Comparison of ENCODE assay signal across 9 cellular contexts in the genomic region with DNA sequence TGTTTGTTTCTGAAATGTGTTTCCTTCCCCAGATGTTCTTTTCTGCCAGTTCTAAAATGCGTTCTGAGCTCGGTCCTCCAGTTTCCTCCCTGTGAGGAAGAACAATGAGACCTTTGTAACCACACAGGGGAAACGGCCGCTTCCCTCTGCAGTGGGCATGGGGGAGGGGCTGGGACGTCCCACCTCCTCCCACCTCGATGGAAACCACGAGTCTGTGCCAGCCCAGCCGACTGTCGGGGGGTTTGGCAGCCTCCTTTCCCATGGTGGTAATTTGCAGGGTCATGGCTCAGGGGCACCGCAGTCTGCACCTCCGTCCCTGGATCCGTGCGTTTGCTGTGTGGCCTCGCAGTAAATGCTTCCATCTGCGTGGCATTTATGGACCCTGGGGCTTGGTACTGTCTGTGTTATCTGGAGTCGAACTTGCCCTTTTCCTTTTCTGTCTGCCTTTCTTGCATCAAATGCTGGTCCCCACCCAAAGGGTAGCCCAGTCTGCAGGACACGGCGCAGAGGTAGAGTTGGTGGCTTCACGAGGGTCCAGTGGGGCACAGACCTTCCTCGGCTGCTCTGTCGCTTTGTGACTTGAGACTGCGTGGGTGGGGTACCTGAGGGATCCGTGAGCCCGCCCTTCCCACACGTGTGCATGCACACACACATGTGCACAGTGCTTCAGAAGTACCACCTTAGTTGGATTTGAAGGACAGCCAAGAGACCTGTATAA. TPM values are rescaled to one million over a fixed set of nuclear protein-coding genes. Genes with fewer than 3 reads are reported as not detected.
A peak's percentile ranks its signal among the peaks of the same experiment; 100 is the strongest.
DNase-seq lines count a peak whose midpoint lies in the region; ATAC-seq and TF ChIP-seq lines count a peak whose summit lies in the region.
"Had no signal": no experiment of that assay in that cellular context is flagged by ENCODE, and none has a peak within 500 bp of the region (broad histone marks: within the 10 kb centered on the region; RNA-seq: fewer than 3 reads in every experiment).

No MANE protein-coding gene starts in this region.

- peak overlapping the region; percentile 46; the same call in 1 of the 2 replicates for H3K4me2 ChIP-seq in SK-N-SH

- peak; percentile 18; the same call in 1 of the 2 replicates for TF ChIP-seq RAD21 in SK-N-SH (IDR thresholded peaks at IDR 0.05; ENCODE audit: low read length)

- peak in 1 of 2 experiments; percentile 49; a peak in 2 of 4 replicates for TF ChIP-seq EP300 in SK-N-SH (IDR thresholded peaks at IDR 0.05; ENCODE audit: borderline replicate concordance in 1 of 2, low read depth in 1 of 2, low read length in 1 of 2)

- intact Hi-C loops in Right ventricle myocardium superior (cut with DNase I): no loop called here

- 58% methylated on average over 22 of the region's 25 CpGs for WGBS in SK-N-SH (ENCODE audit: low lambda C conversion rate)

- POLR2A ChIA-PET in SK-N-SH (lab: Yijun Ruan, JAX): interaction anchor here (1.2 to 1.3 kb wide), 2 partner anchors 14 to 46 kb away, joined by 4 to 5 read pairs; no protein-coding TSS in a partner anchor

- CTCF ChIA-PET in SK-N-SH (lab: Yijun Ruan, JAX): interaction anchor here (0.6 to 2.1 kb wide), 7 partner anchors 14 to 118 kb away, joined by 3 to 8 read pairs (median 4); no protein-coding TSS in a partner anchor

- no peaks in the 10 kb centered on the region for H3K36me3 Mint-ChIP-seq in T-helper 17 cell (ENCODE audit: low read depth)

- H3K9ac ChIP-seq in SK-N-SH: no peak overlapping the region
- H3K9ac ChIP-seq in rectal smooth muscle tissue (ENCODE audit: low read length): no peak overlapping the region

- peaks cover 39% of the 10 kb centered on the region for H3K79me2 ChIP-seq in SK-N-SH (ENCODE audit: insufficient read depth)

- no peak overlapping the region for H3K4me3 Mint-ChIP-seq in T-helper 17 cell

- 0 out of 2 replicates have a peak, but pooled peaks cover 4% of the 10 kb centered on the region for H4K20me1 ChIP-seq in SK-N-SH (ENCODE audit: insufficient read depth)

- no peaks in the 10 kb centered on the region for H3K36me3 ChIP-seq in SK-N-SH (replicated peaks in 1 of 2; ENCODE audit: control insufficient read depth in 1 of 2, insufficient read depth in 2 of 2, low read length in 1 of 2)
- peaks cover 4% of the 10 kb centered on the region for H3K36me3 ChIP-seq in rectal smooth muscle tissue (ENCODE audit: control insufficient read depth, insufficient read depth, low read length)
- no peaks in the 10 kb centered on the region for H3K36me3 ChIP-seq in effector memory CD4-positive, alpha-beta T cell (ENCODE audit: control insufficient read depth, insufficient read depth, low read length)

- H3K4me1 ChIP-seq in SK-N-SH (ENCODE audit: control insufficient read depth in 1 of 2, insufficient read depth in 2 of 2, low read depth in 1 of 2, low read length in 1 of 2): peaks cover 10 to 80% of the 10 kb centered on the region in 2 experiments; a peak in 3 of 4 replicates
- H3K4me1 ChIP-seq in rectal smooth muscle tissue (ENCODE audit: control insufficient read depth, insufficient read depth, low read length): peaks cover 34% of the 10 kb centered on the region
- H3K4me1 ChIP-seq in effector memory CD4-positive, alpha-beta T cell (ENCODE audit: control insufficient read depth, insufficient read depth, low read length, poor library complexity, severe bottlenecking): peaks cover 15% of the 10 kb centered on the region

- no peak overlapping the region for H2AFZ ChIP-seq in SK-N-SH (ENCODE audit: low read depth)

- H3K9me2 ChIP-seq in SK-N-SH: no peaks in the 10 kb centered on the region

- peak overlapping the region; percentile 31 to 90; a peak in 3 of 4 replicates for H3K27ac ChIP-seq in SK-N-SH (ENCODE audit: low read depth in 2 of 2, low read length in 1 of 2)
- H3K27ac ChIP-seq in rectal smooth muscle tissue (ENCODE audit: low read depth, low read length): no peak overlapping the region
- no peak overlapping the region for H3K27ac ChIP-seq in effector memory CD4-positive, alpha-beta T cell (ENCODE audit: insufficient read depth, low read length, poor library complexity, severe bottlenecking)

- H3K27ac Mint-ChIP-seq in T-helper 17 cell: no peak overlapping the region

- TF ChIP-seq CTCF in SK-N-SH (IDR thresholded peaks at IDR 0.05): no peak

- no peaks in the 10 kb centered on the region for H3K27me3 ChIP-seq in SK-N-SH (ENCODE audit: insufficient read depth)
- no peaks in the 10 kb centered on the region for H3K27me3 ChIP-seq in rectal smooth muscle tissue (ENCODE audit: control insufficient read depth, insufficient read depth, low read length)
- no peaks in the 10 kb centered on the region for H3K27me3 ChIP-seq in effector memory CD4-positive, alpha-beta T cell (replicated peaks; ENCODE audit: control insufficient read depth, insufficient read depth, low read length, poor library complexity, severe bottlenecking)

- ATAC-seq in Right ventricle myocardium superior (ENCODE audit: poor library complexity) (no peak), T-helper 17 cell (no peak), HG02852 (IDR thresholded peaks at IDR 0.05; ENCODE audit: unreplicated experiment) (no peak)

- H3F3A ChIP-seq in SK-N-SH (replicated peaks; ENCODE audit: insufficient read depth): no peaks in the 10 kb centered on the region

- H3K4me3 ChIP-seq in SK-N-SH (ENCODE audit: low read depth in 2 of 2, low read length in 1 of 2) (no peak overlapping the region; a peak in 1 of 4 replicates), rectal smooth muscle tissue (ENCODE audit: low read length) (peak overlapping the region; percentile 14)
- H3K4me3 ChIP-seq in effector memory CD4-positive, alpha-beta T cell (ENCODE audit: insufficient read depth, low read depth, low read length, poor library complexity, severe bottlenecking): no peak overlapping the region
- H3K4me3 ChIP-seq: lung had no signal

- H3K9me3 ChIP-seq in SK-N-SH (no peaks in the 10 kb centered on the region), T-helper 17 cell (ENCODE audit: control insufficient read depth, low read length, poor library complexity, severe bottlenecking) (no peaks in the 10 kb centered on the region)
- H3K9me3 ChIP-seq in effector memory CD4-positive, alpha-beta T cell (ENCODE audit: control insufficient read depth, low read length): no peaks in the 10 kb centered on the region

- peak; percentile 89 for DNase-seq in HT-29 (ENCODE audit: low spot score)
- peak; percentile 87 for DNase-seq in SK-N-SH
- peak; percentile 72 for DNase-seq in Right ventricle myocardium superior
- DNase-seq in T-helper 17 cell: no peak
- DNase-seq in DMS153 (lab: John Stamatoyannopoulos, UW): no peak
- DNase-seq in effector memory CD4-positive, alpha-beta T cell: no peak

- H3K27me3 Mint-ChIP-seq in T-helper 17 cell: peaks cover 4% of the 10 kb centered on the region

- peaks cover 25% of the 10 kb centered on the region for H3K4me1 Mint-ChIP-seq in T-helper 17 cell

TF ChIP-seq in SK-N-SH, 30 proteins besides CTCF, POLR2A, EP300 and RAD21 (continues in another document):
- TF ChIP-seq RCOR1 (IDR thresholded peaks at IDR 0.05; ENCODE audit: low read length) (0 out of 2 replicates have a peak, but pooled peaks have one; percentile 34), POLR2AphosphoS5 (IDR thresholded peaks at IDR 0.05; ENCODE audit: low read depth, low read length) (no peak), CHD2 (IDR thresholded peaks at IDR 0.05; ENCODE audit: low read length, partially characterized antibody) (peak; percentile 47), SMC3 (IDR thresholded peaks at IDR 0.05; ENCODE audit: low read depth, low read length) (0 out of 2 replicates have a peak, but pooled peaks have one; percentile 6), GATA2 (CRISPR knock-in tag; IDR thresholded peaks at IDR 0.05) (peak; percentile 67), TEAD4 (IDR thresholded peaks at IDR 0.05; ENCODE audit: borderline replicate concordance, insufficient read depth) (no peak)
- TF ChIP-seq, protein P1, sequence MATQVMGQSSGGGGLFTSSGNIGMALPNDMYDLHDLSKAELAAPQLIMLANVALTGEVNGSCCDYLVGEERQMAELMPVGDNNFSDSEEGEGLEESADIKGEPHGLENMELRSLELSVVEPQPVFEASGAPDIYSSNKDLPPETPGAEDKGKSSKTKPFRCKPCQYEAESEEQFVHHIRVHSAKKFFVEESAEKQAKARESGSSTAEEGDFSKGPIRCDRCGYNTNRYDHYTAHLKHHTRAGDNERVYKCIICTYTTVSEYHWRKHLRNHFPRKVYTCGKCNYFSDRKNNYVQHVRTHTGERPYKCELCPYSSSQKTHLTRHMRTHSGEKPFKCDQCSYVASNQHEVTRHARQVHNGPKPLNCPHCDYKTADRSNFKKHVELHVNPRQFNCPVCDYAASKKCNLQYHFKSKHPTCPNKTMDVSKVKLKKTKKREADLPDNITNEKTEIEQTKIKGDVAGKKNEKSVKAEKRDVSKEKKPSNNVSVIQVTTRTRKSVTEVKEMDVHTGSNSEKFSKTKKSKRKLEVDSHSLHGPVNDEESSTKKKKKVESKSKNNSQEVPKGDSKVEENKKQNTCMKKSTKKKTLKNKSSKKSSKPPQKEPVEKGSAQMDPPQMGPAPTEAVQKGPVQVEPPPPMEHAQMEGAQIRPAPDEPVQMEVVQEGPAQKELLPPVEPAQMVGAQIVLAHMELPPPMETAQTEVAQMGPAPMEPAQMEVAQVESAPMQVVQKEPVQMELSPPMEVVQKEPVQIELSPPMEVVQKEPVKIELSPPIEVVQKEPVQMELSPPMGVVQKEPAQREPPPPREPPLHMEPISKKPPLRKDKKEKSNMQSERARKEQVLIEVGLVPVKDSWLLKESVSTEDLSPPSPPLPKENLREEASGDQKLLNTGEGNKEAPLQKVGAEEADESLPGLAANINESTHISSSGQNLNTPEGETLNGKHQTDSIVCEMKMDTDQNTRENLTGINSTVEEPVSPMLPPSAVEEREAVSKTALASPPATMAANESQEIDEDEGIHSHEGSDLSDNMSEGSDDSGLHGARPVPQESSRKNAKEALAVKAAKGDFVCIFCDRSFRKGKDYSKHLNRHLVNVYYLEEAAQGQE (IDR thresholded peaks at IDR 0.05; ENCODE audit: low read depth, low read length): no peak
- TF ChIP-seq, protein P2, sequence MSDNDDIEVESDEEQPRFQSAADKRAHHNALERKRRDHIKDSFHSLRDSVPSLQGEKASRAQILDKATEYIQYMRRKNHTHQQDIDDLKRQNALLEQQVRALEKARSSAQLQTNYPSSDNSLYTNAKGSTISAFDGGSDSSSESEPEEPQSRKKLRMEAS (IDR thresholded peaks at IDR 0.05; ENCODE audit: low read depth): 0 out of 2 replicates have a peak, but pooled peaks have one; percentile 2

RNA-seq across cellular contexts. Expression of a gene that starts 16.1 kb away (rescaled TPM):
- total RNA-seq in HT-29 (2014; rRNA removed; shearing (Covaris generic)): 165 and 199 TPM in 2 replicates
- 10.2 and 15.0 TPM in 2 replicates for polyA plus RNA-seq in SK-N-SH (2012; rRNA removed)
- polyA plus RNA-seq in SK-N-SH (2012; cell fraction: cytosol; rRNA removed): 6.1 and 10.0 TPM in 2 replicates
- polyA plus RNA-seq in SK-N-SH (2012; cell fraction: nucleus; rRNA removed): 18.6 and 21.7 TPM in 2 replicates
- 49.8 TPM for total RNA-seq in Right ventricle myocardium superior
- 1 to 10 TPM in 1 of 2 donors, under 1 TPM in 1; 0.73 to 3.0 TPM for total RNA-seq in T-helper 17 cell

RNA-seq across cellular contexts. Expression of a gene that starts 56.8 kb away (rescaled TPM):
- 38.8 and 42.3 TPM in 2 replicates for total RNA-seq in HT-29 (2014; rRNA removed; shearing (Covaris generic))
- polyA plus RNA-seq in SK-N-SH (2012; rRNA removed): 50.9 and 52.1 TPM in 2 replicates
- 29.9 and 37.6 TPM in 2 replicates for polyA plus RNA-seq in SK-N-SH (2012; cell fraction: cytosol; rRNA removed)
- polyA plus RNA-seq in SK-N-SH (2012; cell fraction: nucleus; rRNA removed): 37.7 and 41.7 TPM in 2 replicates
- total RNA-seq in Right ventricle myocardium superior (21.8 TPM), T-helper 17 cell (10 to 100 TPM; 10.5 to 11.6 TPM)

Comparison
In these comparisons a context has a peak if more than half of its experiments do, and no peak if none do; other contexts are left out.
1. DNase-seq: peak in HT-29 (single experiment), SK-N-SH (single experiment) and Right ventricle myocardium superior (single experiment); none in T-helper 17 cell (0 of 3), DMS153 (single experiment) and effector memory CD4-positive, alpha-beta T cell (0 of 3).
2. H3K27ac ChIP-seq: peak in SK-N-SH (2 of 2); none in rectal smooth muscle tissue (single experiment) and effector memory CD4-positive, alpha-beta T cell (single experiment).
3. RNA of a gene that starts 16.1 kb away (total RNA-seq): 165 to 199 TPM in HT-29 and 49.8 TPM in Right ventricle myocardium superior (single experiment); 0.73 to 3.0 TPM in T-helper 17 cell; every median in the first group is over 10 times any median in the second.